Comparison of ENCODE assay signal across 8 cellular contexts in the genomic region with DNA sequence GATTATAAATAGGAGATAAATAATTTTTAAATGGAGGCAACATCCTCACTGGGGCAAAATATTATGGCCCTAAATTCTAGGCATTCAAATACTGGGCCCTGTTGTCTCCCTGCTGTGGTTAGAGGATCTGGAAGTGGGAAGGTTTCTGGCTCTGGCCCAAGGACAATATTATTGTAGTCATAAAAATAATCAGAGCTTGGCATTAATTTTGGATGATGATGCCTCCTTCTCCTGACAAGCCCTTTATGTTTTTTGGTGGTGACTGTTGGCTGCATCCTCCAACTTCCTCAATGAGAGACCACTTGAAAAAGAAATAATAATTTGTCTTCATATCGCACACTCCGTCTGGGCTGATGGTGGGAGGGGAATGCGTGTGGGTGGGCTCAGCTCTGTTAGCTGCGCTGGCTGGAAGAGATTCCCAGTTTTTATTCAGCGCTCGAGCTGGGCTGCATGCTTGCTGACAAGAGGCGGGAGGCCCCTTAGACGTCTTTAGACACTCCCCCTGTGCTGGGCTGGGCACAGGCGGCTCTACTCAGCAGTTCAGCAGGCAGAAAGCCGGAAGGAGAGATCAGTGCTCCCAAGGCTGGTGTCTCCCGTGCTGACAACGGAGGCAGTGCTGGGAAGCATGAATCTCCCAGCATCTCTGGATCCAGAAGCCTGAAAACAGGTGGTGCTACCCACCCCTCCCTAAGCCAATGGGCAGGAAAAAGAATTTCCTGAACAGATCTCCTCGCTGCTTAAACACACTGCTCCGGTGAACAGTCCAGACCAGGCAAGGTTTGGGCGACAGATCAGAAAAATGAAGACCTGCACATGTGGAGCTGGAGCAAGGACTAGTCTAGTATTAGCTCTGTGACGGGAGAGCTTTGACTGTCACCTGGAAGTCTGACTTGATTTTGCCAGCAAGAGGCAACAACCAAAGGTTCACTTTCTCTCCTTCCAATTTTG.
DNase-seq lines count a peak whose midpoint lies in the region; ATAC-seq and TF ChIP-seq lines count a peak whose summit lies in the region.

No MANE protein-coding gene starts in this region.

- peaks cover 97% of the 10 kb centered on the region for H3K27me3 ChIP-seq in WERI-Rb-1 (ENCODE audit: insufficient read depth, low read depth, severe bottlenecking)

- peak; percentile 24 for DNase-seq in GM10266 (ENCODE audit: extremely low spot score)
- peak; percentile 50 for DNase-seq in NCI-H82 (lab: John Stamatoyannopoulos, UW)
- DNase-seq in fibroblast of mammary gland (ENCODE audit: low read depth): peak; percentile 54
- DNase-seq in omental fat pad (ENCODE audit: low spot score): no peak
- DNase-seq in WERI-Rb-1: no peak
- DNase-seq in KG1 (lab: John Stamatoyannopoulos, UW): no peak

- H3K4me3 ChIP-seq in fibroblast of mammary gland (ENCODE audit: control insufficient read depth, low read depth, low read length) (no peak overlapping the region), WERI-Rb-1 (ENCODE audit: low read depth, low read length) (no peak overlapping the region)

- H3K9me3 ChIP-seq in WERI-Rb-1 (ENCODE audit: severe bottlenecking): no peaks in the 10 kb centered on the region

- no peak overlapping the region for H3K27ac ChIP-seq in WERI-Rb-1

- no peaks in the 10 kb centered on the region for H3K36me3 ChIP-seq in WERI-Rb-1

- peak; percentile 74 for ATAC-seq in omental fat pad (ENCODE audit: low FRiP score)
- no peak for ATAC-seq in GM21619 (IDR thresholded peaks at IDR 0.05; ENCODE audit: unreplicated experiment)
- ATAC-seq in HG03025 (IDR thresholded peaks at IDR 0.05; ENCODE audit: low FRiP score, unreplicated experiment): no peak

- TF ChIP-seq CTCF in GM10266 (IDR thresholded peaks at IDR 0.05; ENCODE audit: control insufficient read depth, insufficient read depth, low read depth, missing control alignments) (no peak), fibroblast of mammary gland (conservative IDR thresholded peaks at IDR 0.05; ENCODE audit: control insufficient read depth, insufficient read depth, low read depth, low read length) (no peak), omental fat pad (IDR thresholded peaks at IDR 0.05) (no peak), WERI-Rb-1 (IDR thresholded peaks at IDR 0.05; ENCODE audit: low read depth, low read length) (no peak)

Comparison
In these comparisons a context has a peak if more than half of its experiments do, and no peak if none do; other contexts are left out.
1. DNase-seq: peak in GM10266 (single experiment), NCI-H82 (single experiment) and fibroblast of mammary gland (single experiment); none in omental fat pad (single experiment), WERI-Rb-1 (single experiment) and KG1 (single experiment).